In the genomic region with DNA sequence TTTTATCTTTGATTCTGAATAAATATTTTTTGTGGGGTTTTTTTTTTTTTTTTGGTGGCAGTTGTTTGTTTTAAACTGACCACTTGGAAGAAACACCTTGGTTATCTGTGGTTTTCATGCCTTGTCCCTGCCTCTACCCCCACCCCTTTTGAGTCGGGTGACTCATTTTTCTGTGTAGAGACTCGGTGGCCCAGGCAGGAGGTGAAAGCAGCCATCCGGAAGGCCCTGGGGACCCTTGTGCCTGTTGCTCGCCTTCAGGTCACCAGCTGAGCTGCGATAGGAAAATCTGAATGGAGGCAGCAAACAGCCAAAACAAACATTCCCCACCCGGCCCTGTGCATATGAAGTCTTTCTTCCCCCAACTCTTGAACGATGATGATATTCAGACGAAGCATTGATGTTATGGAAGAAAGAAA, we compare ENCODE assay signal across 1 cellular context.
TF ChIP-seq lines count a peak whose summit lies in the region.

No MANE protein-coding gene starts in this region.

TF ChIP-seq in HepG2, 621 proteins besides CTCF, POLR2A, EP300 and RAD21 (continued from another document and continues in another):
- TF ChIP-seq, protein P1, sequence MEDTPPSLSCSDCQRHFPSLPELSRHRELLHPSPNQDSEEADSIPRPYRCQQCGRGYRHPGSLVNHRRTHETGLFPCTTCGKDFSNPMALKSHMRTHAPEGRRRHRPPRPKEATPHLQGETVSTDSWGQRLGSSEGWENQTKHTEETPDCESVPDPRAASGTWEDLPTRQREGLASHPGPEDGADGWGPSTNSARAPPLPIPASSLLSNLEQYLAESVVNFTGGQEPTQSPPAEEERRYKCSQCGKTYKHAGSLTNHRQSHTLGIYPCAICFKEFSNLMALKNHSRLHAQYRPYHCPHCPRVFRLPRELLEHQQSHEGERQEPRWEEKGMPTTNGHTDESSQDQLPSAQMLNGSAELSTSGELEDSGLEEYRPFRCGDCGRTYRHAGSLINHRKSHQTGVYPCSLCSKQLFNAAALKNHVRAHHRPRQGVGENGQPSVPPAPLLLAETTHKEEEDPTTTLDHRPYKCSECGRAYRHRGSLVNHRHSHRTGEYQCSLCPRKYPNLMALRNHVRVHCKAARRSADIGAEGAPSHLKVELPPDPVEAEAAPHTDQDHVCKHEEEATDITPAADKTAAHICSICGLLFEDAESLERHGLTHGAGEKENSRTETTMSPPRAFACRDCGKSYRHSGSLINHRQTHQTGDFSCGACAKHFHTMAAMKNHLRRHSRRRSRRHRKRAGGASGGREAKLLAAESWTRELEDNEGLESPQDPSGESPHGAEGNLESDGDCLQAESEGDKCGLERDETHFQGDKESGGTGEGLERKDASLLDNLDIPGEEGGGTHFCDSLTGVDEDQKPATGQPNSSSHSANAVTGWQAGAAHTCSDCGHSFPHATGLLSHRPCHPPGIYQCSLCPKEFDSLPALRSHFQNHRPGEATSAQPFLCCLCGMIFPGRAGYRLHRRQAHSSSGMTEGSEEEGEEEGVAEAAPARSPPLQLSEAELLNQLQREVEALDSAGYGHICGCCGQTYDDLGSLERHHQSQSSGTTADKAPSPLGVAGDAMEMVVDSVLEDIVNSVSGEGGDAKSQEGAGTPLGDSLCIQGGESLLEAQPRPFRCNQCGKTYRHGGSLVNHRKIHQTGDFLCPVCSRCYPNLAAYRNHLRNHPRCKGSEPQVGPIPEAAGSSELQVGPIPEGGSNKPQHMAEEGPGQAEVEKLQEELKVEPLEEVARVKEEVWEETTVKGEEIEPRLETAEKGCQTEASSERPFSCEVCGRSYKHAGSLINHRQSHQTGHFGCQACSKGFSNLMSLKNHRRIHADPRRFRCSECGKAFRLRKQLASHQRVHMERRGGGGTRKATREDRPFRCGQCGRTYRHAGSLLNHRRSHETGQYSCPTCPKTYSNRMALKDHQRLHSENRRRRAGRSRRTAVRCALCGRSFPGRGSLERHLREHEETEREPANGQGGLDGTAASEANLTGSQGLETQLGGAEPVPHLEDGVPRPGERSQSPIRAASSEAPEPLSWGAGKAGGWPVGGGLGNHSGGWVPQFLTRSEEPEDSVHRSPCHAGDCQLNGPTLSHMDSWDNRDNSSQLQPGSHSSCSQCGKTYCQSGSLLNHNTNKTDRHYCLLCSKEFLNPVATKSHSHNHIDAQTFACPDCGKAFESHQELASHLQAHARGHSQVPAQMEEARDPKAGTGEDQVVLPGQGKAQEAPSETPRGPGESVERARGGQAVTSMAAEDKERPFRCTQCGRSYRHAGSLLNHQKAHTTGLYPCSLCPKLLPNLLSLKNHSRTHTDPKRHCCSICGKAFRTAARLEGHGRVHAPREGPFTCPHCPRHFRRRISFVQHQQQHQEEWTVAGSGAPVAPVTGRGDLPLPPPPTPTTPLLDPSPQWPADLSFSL (CRISPR knock-in tag; IDR thresholded peaks at IDR 0.05), result peak; percentile 77
- TF ChIP-seq ZFP36L1 (CRISPR knock-in tag; IDR thresholded peaks at IDR 0.05) (no peak), POGZ (CRISPR knock-in tag; IDR thresholded peaks at IDR 0.05) (no peak), ZNF230 (CRISPR knock-in tag; IDR thresholded peaks at IDR 0.05) (no peak), MEIS2 (CRISPR knock-in tag; IDR thresholded peaks at IDR 0.05) (no peak), JUN (CRISPR knock-in tag; IDR thresholded peaks at IDR 0.05) (no peak), ZFP1 (CRISPR knock-in tag; IDR thresholded peaks at IDR 0.05) (no peak), JUND (CRISPR knock-in tag; IDR thresholded peaks at IDR 0.05) (peak; percentile 67; the same call in 1 of the 2 replicates), SMARCE1 (IDR thresholded peaks at IDR 0.05; ENCODE audit: borderline replicate concordance) (no peak), ZC3H13 (CRISPR knock-in tag; IDR thresholded peaks at IDR 0.05) (peak; percentile 11; the same call in 1 of the 2 replicates), ZNF282 (IDR thresholded peaks at IDR 0.05; ENCODE audit: partially characterized antibody) (no peak), ZNF674 (CRISPR knock-in tag; IDR thresholded peaks at IDR 0.05; ENCODE audit: low read depth) (no peak), ZNF17 (CRISPR knock-in tag; IDR thresholded peaks at IDR 0.05) (0 out of 2 replicates have a peak, but pooled peaks have one; percentile 11), HNRNPLL (IDR thresholded peaks at IDR 0.05; ENCODE audit: low read depth, low read length, poor library complexity, severe bottlenecking) (no peak), TAF15 (IDR thresholded peaks at IDR 0.05; ENCODE audit: low read depth, low read length, poor library complexity, severe bottlenecking) (no peak), NR3C1 (CRISPR knock-in tag; IDR thresholded peaks at IDR 0.05) (no peak), ONECUT2 (CRISPR knock-in tag; IDR thresholded peaks at IDR 0.05) (no peak), FLYWCH1 (CRISPR knock-in tag; IDR thresholded peaks at IDR 0.05) (0 out of 2 replicates have a peak, but pooled peaks have one; percentile 4), ZNF619 (CRISPR knock-in tag; IDR thresholded peaks at IDR 0.05) (no peak), ZBTB3 (CRISPR knock-in tag; IDR thresholded peaks at IDR 0.05; ENCODE audit: borderline replicate concordance, low read depth) (no peak), EEA1 (CRISPR knock-in tag; IDR thresholded peaks at IDR 0.05; ENCODE audit: borderline replicate concordance) (no peak), ADNP (CRISPR knock-in tag; IDR thresholded peaks at IDR 0.05) (no peak), ZFP41 (CRISPR knock-in tag; IDR thresholded peaks at IDR 0.05; ENCODE audit: borderline replicate concordance) (no peak), ZSCAN30 (CRISPR knock-in tag; IDR thresholded peaks at IDR 0.05) (no peak), GABPB1 (CRISPR knock-in tag; IDR thresholded peaks at IDR 0.05) (peak; percentile 9; the same call in 1 of the 2 replicates), ASH2L (IDR thresholded peaks at IDR 0.05; ENCODE audit: insufficient read length, low read depth, low read length) (peak; percentile 29), DNMT1 (CRISPR knock-in tag; IDR thresholded peaks at IDR 0.05) (no peak), TBP (CRISPR knock-in tag; IDR thresholded peaks at IDR 0.05) (no peak)
- TF ChIP-seq, protein P2, sequence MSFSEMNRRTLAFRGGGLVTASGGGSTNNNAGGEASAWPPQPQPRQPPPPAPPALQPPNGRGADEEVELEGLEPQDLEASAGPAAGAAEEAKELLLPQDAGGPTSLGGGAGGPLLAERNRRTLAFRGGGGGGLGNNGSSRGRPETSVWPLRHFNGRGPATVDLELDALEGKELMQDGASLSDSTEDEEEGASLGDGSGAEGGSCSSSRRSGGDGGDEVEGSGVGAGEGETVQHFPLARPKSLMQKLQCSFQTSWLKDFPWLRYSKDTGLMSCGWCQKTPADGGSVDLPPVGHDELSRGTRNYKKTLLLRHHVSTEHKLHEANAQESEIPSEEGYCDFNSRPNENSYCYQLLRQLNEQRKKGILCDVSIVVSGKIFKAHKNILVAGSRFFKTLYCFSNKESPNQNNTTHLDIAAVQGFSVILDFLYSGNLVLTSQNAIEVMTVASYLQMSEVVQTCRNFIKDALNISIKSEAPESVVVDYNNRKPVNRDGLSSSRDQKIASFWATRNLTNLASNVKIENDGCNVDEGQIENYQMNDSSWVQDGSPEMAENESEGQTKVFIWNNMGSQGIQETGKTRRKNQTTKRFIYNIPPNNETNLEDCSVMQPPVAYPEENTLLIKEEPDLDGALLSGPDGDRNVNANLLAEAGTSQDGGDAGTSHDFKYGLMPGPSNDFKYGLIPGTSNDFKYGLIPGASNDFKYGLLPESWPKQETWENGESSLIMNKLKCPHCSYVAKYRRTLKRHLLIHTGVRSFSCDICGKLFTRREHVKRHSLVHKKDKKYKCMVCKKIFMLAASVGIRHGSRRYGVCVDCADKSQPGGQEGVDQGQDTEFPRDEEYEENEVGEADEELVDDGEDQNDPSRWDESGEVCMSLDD (CRISPR knock-in tag; IDR thresholded peaks at IDR 0.05; ENCODE audit: borderline replicate concordance), result no peak
- TF ChIP-seq, protein P3, sequence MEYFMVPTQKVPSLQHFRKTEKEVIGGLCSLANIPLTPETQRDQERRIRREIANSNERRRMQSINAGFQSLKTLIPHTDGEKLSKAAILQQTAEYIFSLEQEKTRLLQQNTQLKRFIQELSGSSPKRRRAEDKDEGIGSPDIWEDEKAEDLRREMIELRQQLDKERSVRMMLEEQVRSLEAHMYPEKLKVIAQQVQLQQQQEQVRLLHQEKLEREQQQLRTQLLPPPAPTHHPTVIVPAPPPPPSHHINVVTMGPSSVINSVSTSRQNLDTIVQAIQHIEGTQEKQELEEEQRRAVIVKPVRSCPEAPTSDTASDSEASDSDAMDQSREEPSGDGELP (IDR thresholded peaks at IDR 0.05; ENCODE audit: borderline replicate concordance, low read depth), result peak; percentile 85
- TF ChIP-seq, protein P4, sequence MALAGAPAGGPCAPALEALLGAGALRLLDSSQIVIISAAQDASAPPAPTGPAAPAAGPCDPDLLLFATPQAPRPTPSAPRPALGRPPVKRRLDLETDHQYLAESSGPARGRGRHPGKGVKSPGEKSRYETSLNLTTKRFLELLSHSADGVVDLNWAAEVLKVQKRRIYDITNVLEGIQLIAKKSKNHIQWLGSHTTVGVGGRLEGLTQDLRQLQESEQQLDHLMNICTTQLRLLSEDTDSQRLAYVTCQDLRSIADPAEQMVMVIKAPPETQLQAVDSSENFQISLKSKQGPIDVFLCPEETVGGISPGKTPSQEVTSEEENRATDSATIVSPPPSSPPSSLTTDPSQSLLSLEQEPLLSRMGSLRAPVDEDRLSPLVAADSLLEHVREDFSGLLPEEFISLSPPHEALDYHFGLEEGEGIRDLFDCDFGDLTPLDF (CRISPR knock-in tag; IDR thresholded peaks at IDR 0.05), result no peak
- TF ChIP-seq, protein P5, sequence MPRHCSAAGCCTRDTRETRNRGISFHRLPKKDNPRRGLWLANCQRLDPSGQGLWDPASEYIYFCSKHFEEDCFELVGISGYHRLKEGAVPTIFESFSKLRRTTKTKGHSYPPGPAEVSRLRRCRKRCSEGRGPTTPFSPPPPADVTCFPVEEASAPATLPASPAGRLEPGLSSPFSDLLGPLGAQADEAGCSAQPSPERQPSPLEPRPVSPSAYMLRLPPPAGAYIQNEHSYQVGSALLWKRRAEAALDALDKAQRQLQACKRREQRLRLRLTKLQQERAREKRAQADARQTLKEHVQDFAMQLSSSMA (CRISPR knock-in tag; IDR thresholded peaks at IDR 0.05), result no peak
- TF ChIP-seq, protein P6, sequence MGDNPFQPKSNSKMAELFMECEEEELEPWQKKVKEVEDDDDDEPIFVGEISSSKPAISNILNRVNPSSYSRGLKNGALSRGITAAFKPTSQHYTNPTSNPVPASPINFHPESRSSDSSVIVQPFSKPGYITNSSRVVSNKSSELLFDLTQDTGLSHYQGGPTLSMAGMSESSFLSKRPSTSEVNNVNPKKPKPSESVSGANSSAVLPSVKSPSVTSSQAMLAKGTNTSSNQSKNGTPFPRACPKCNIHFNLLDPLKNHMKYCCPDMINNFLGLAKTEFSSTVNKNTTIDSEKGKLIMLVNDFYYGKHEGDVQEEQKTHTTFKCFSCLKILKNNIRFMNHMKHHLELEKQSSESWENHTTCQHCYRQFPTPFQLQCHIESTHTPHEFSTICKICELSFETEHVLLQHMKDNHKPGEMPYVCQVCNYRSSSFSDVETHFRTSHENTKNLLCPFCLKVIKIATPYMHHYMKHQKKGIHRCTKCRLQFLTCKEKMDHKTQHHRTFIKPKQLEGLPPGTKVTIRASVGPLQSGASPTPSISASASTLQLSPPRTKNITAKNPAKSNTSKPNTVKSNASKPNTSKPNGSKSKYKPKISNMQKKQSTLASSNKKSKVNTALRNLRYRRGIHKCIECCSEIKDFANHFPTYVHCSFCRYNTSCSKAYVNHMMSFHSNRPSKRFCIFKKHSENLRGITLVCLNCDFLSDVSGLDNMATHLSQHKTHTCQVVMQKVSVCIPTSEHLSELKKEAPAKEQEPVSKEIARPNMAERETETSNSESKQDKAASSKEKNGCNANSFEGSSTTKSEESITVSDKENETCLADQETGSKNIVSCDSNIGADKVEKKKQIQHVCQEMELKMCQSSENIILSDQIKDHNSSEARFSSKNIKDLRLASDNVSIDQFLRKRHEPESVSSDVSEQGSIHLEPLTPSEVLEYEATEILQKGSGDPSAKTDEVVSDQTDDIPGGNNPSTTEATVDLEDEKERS (CRISPR knock-in tag; IDR thresholded peaks at IDR 0.05), result no peak
- TF ChIP-seq, protein P7, sequence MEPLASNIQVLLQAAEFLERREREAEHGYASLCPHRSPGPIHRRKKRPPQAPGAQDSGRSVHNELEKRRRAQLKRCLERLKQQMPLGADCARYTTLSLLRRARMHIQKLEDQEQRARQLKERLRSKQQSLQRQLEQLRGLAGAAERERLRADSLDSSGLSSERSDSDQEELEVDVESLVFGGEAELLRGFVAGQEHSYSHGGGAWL (CRISPR knock-in tag; IDR thresholded peaks at IDR 0.05), result no peak
- TF ChIP-seq, protein P8, sequence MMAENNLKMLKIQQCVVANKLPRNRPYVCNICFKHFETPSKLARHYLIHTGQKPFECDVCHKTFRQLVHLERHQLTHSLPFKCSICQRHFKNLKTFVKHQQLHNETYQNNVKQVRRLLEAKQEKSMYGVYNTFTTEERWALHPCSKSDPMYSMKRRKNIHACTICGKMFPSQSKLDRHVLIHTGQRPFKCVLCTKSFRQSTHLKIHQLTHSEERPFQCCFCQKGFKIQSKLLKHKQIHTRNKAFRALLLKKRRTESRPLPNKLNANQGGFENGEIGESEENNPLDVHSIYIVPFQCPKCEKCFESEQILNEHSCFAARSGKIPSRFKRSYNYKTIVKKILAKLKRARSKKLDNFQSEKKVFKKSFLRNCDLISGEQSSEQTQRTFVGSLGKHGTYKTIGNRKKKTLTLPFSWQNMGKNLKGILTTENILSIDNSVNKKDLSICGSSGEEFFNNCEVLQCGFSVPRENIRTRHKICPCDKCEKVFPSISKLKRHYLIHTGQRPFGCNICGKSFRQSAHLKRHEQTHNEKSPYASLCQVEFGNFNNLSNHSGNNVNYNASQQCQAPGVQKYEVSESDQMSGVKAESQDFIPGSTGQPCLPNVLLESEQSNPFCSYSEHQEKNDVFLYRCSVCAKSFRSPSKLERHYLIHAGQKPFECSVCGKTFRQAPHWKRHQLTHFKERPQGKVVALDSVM (CRISPR knock-in tag; IDR thresholded peaks at IDR 0.05), result no peak
- TF ChIP-seq, protein P9, sequence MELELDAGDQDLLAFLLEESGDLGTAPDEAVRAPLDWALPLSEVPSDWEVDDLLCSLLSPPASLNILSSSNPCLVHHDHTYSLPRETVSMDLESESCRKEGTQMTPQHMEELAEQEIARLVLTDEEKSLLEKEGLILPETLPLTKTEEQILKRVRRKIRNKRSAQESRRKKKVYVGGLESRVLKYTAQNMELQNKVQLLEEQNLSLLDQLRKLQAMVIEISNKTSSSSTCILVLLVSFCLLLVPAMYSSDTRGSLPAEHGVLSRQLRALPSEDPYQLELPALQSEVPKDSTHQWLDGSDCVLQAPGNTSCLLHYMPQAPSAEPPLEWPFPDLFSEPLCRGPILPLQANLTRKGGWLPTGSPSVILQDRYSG (CRISPR knock-in tag; IDR thresholded peaks at IDR 0.05), result no peak
- TF ChIP-seq, protein P10, sequence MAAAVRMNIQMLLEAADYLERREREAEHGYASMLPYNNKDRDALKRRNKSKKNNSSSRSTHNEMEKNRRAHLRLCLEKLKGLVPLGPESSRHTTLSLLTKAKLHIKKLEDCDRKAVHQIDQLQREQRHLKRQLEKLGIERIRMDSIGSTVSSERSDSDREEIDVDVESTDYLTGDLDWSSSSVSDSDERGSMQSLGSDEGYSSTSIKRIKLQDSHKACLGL (CRISPR knock-in tag; IDR thresholded peaks at IDR 0.05), result no peak
- TF ChIP-seq, protein P11, sequence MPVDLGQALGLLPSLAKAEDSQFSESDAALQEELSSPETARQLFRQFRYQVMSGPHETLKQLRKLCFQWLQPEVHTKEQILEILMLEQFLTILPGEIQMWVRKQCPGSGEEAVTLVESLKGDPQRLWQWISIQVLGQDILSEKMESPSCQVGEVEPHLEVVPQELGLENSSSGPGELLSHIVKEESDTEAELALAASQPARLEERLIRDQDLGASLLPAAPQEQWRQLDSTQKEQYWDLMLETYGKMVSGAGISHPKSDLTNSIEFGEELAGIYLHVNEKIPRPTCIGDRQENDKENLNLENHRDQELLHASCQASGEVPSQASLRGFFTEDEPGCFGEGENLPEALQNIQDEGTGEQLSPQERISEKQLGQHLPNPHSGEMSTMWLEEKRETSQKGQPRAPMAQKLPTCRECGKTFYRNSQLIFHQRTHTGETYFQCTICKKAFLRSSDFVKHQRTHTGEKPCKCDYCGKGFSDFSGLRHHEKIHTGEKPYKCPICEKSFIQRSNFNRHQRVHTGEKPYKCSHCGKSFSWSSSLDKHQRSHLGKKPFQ (CRISPR knock-in tag; IDR thresholded peaks at IDR 0.05; ENCODE audit: insufficient replicate concordance), result peak; percentile 4
